20 cellular contexts compared by ENCODE assay signal in the genomic region with DNA sequence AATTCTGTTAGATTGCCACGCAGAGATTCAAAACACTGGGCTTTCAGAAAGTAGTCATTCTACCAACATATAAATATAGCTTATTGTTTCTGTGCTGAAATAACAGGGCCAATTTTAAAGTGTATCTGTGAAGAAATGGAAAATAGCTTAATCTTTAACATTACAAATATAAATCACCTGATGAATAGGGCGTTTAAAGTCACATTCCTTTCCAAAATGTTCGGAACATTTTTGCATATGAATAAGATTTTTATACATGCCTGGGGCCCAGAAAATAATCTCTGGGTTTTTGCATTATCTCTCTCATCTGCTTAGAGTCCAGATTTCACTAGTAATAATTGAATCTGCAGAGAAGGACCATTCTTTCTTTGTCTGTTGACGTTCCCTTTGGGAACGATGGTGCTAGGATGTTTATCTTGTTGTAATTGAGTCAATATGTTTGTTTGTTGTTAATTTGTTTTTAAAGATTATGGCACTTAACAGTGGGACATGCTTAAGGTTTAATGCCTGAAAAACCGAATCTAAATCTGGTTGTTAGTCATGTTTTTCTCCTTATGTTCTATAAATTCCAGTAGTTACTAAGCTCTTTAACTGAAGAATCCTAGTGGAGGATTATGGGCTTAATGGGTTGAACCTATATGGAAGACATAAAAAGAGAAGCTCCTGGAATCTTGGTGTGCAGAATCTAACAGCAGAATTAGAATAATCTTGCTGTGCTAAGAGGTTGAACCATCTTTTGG.
DNase-seq lines count a peak whose midpoint lies in the region; FAIRE-seq and TF ChIP-seq lines count a peak whose summit lies in the region.
"Had no signal": no experiment of that assay in that cellular context is flagged by ENCODE, and none has a peak within 500 bp of the region (broad histone marks: within the 10 kb centered on the region; RNA-seq: fewer than 3 reads in every experiment).

No MANE protein-coding gene starts in this region.

- peak; percentile 38 to 96 for DNase-seq in HAP-1 (ENCODE audit: low spot score in 2 of 2)
- peak; percentile 24 for DNase-seq in SK-N-SH
- no peak for DNase-seq in osteocyte (ENCODE audit: extremely low spot score, unreplicated experiment)
- no peak for DNase-seq in OCI-M2 (lab: John Stamatoyannopoulos, UW; ENCODE audit: unreplicated experiment)
- DNase-seq in HPDE6-E6E7 (ENCODE audit: extremely low spot score), result no peak
- DNase-seq in stimulated activated CD4-positive, alpha-beta T cell treated with anti-CD3 and anti-CD28 coated beads, Interleukin-15, amount 100 ng/mL, for 24 hours, result no peak
- DNase-seq in globus pallidus (ENCODE audit: low spot score), result no peak
- DNase-seq: CD4-positive, CD25-positive, alpha-beta regulatory T cell; DMS79 treated with DMSO at 0.1 percent for 48 hours; HCEC 1CT; MV-4-11; NCI-H1436; NCI-H2029; NCI-H2171 treated with DMSO at 0.1 percent for 48 hours; Right ventricle myocardium superior had no signal

- FAIRE-seq in endometrium (lab: Jason Lieb, UNC), result peak; percentile 62
- FAIRE-seq: D721Med, RCC 7860 had no signal

- H3K27ac ChIP-seq in SK-N-SH (ENCODE audit: low read depth in 2 of 2, low read length in 1 of 2), result 0 out of 4 replicates have a peak overlapping the region, but pooled peaks of 1 of the 2 experiments have one; percentile 9
- H3K27ac ChIP-seq: HL-60 had no signal

- H3K9ac ChIP-seq in SK-N-SH, result no peak overlapping the region

- no peaks in the 10 kb centered on the region for H3K27me3 Mint-ChIP-seq in osteocyte (ENCODE audit: unreplicated experiment)
- H3K27me3 Mint-ChIP-seq: B cell; CD4-positive, CD25-positive, alpha-beta regulatory T cell had no signal

- H3K4me3 ChIP-seq in HAP-1 (no peak overlapping the region), SK-N-SH (ENCODE audit: low read depth in 2 of 2, low read length in 1 of 2) (no peak overlapping the region)

- H3K9me3 Mint-ChIP-seq in osteocyte (ENCODE audit: unreplicated experiment), result no peaks in the 10 kb centered on the region
- H3K9me3 Mint-ChIP-seq: CD4-positive, CD25-positive, alpha-beta regulatory T cell had no signal

- H3K27ac Mint-ChIP-seq in osteocyte (ENCODE audit: unreplicated experiment), result peak overlapping the region; percentile 6
- H3K27ac Mint-ChIP-seq: B cell had no signal

- peak in 1 of 2 experiments; percentile 27; a peak in 1 of 4 replicates for TF ChIP-seq EP300 in SK-N-SH (IDR thresholded peaks at IDR 0.05; ENCODE audit: borderline replicate concordance in 1 of 2, low read depth in 1 of 2, low read length in 1 of 2)

- POLR2A ChIA-PET in SK-N-SH (lab: Yijun Ruan, JAX), result no interaction called here

- no peak for TF ChIP-seq RAD21 in SK-N-SH (IDR thresholded peaks at IDR 0.05; ENCODE audit: low read length)

- in situ Hi-C loops in HAP-1 (cut with MboI; ENCODE audit: low sequenced_read_pairs), result no loop called here

- no peaks in the 10 kb centered on the region for H3K9me2 ChIP-seq in SK-N-SH

- 71% methylated on average over 6 of the region's 6 CpGs for WGBS in SK-N-SH (ENCODE audit: low lambda C conversion rate)

- H3K79me2 ChIP-seq in SK-N-SH (ENCODE audit: insufficient read depth), result no peaks in the 10 kb centered on the region; the same call in 1 of the 2 replicates

- no peaks in the 10 kb centered on the region for H3K27me3 ChIP-seq in HAP-1 (ENCODE audit: low read depth)
- no peaks in the 10 kb centered on the region for H3K27me3 ChIP-seq in SK-N-SH (ENCODE audit: insufficient read depth)

- peaks cover 5% of the 10 kb centered on the region for H3K4me1 Mint-ChIP-seq in osteocyte (ENCODE audit: unreplicated experiment)
- H3K4me1 Mint-ChIP-seq: B cell had no signal

- CTCF ChIA-PET in SK-N-SH (lab: Yijun Ruan, JAX), result interaction anchor here (1.1 to 1.5 kb wide), 2 partner anchors 31 to 288 kb away, joined by 3 to 4 read pairs; no protein-coding TSS in a partner anchor

- no peaks in the 10 kb centered on the region for H3F3A ChIP-seq in SK-N-SH (replicated peaks; ENCODE audit: insufficient read depth)

- peaks cover 48% of the 10 kb centered on the region for H3K4me1 ChIP-seq in HAP-1
- peaks cover 2 to 11% of the 10 kb centered on the region in 2 experiments for H3K4me1 ChIP-seq in SK-N-SH (ENCODE audit: control insufficient read depth in 1 of 2, insufficient read depth in 2 of 2, low read depth in 1 of 2, low read length in 1 of 2)

- H3K36me3 Mint-ChIP-seq in osteocyte (ENCODE audit: unreplicated experiment), result peaks cover 52% of the 10 kb centered on the region

- H4K20me1 ChIP-seq in SK-N-SH (ENCODE audit: insufficient read depth), result no peaks in the 10 kb centered on the region

- no peak overlapping the region for H3K4me3 Mint-ChIP-seq in osteocyte (ENCODE audit: unreplicated experiment)
- H3K4me3 Mint-ChIP-seq: B cell; CD4-positive, CD25-positive, alpha-beta regulatory T cell had no signal

- H3K4me2 ChIP-seq in SK-N-SH, result no peak overlapping the region

- TF ChIP-seq CTCF in SK-N-SH (IDR thresholded peaks at IDR 0.05) (no peak), osteocyte (IDR thresholded peaks at IDR 0.05) (no peak)

- H3K9me3 ChIP-seq in HAP-1 (no peaks in the 10 kb centered on the region), SK-N-SH (no peaks in the 10 kb centered on the region)

- H3K36me3 ChIP-seq in HAP-1 (replicated peaks), result no peaks in the 10 kb centered on the region
- H3K36me3 ChIP-seq in SK-N-SH (replicated peaks in 1 of 2; ENCODE audit: control insufficient read depth in 1 of 2, insufficient read depth in 2 of 2, low read length in 1 of 2), result peaks cover 21 to 23% of the 10 kb centered on the region in 2 experiments

- no peak overlapping the region for H2AFZ ChIP-seq in SK-N-SH (ENCODE audit: low read depth)

TF ChIP-seq in SK-N-SH, 30 proteins besides CTCF, POLR2A, EP300 and RAD21:
- TF ChIP-seq GATA2 (CRISPR knock-in tag; IDR thresholded peaks at IDR 0.05) (peak; percentile 55; the same call in 1 of the 2 replicates), MAX (IDR thresholded peaks at IDR 0.05; ENCODE audit: low read depth) (no peak), RCOR1 (IDR thresholded peaks at IDR 0.05; ENCODE audit: low read length) (peak; percentile 69; the same call in 1 of the 2 replicates)

Comparison
In these comparisons a context has a peak if more than half of its experiments do, and no peak if none do; other contexts are left out.
1. DNase-seq: peak in HAP-1 (2 of 2) and SK-N-SH (single experiment); none in osteocyte (single experiment), OCI-M2 (single experiment), HPDE6-E6E7 (single experiment), stimulated activated CD4-positive, alpha-beta T cell treated with anti-CD3 and anti-CD28 coated beads, Interleukin-15, amount 100 ng/mL, for 24 hours (single experiment) and globus pallidus (single experiment).